ENCODE assay signal across 1 cellular context in genomic region chr13:39930060-39930459, GRCh38.
TF ChIP-seq lines count a peak whose summit lies in the region.

No MANE protein-coding gene starts in this region.

TF ChIP-seq in GM12878, 131 proteins besides CTCF, POLR2A, EP300 and RAD21 (continued from another document):
- TF ChIP-seq POLR2AphosphoS2 (IDR thresholded peaks at IDR 0.05; ENCODE audit: low read depth, low read length): no peak
- no peak for TF ChIP-seq CHD2 (IDR thresholded peaks at IDR 0.05; ENCODE audit: borderline replicate concordance, low read depth, low read length)
- no peak for TF ChIP-seq ESRRA (IDR thresholded peaks at IDR 0.05; ENCODE audit: low read length)
